In genomic region chr4:89949782-89950387, GRCh38 we compare ENCODE assay signal across 9 cellular contexts. TPM values are rescaled to one million over a fixed set of nuclear protein-coding genes. Genes with fewer than 3 reads are reported as not detected.
DNase-seq lines count a peak whose midpoint lies in the region; ATAC-seq and TF ChIP-seq lines count a peak whose summit lies in the region.
"Had no signal": no experiment of that assay in that cellular context is flagged by ENCODE, and none has a peak within 500 bp of the region (broad histone marks: within the 10 kb centered on the region; RNA-seq: fewer than 3 reads in every experiment).

No MANE protein-coding gene starts in this region.

- H3K27me3 Mint-ChIP-seq in GM23338 (ENCODE audit: insufficient read depth, low read depth, poor library complexity): peaks cover 2% of the 10 kb centered on the region

- POLR2A ChIA-PET in PC-3 (lab: Charles Lee; ENCODE audit: unreplicated experiment): no interaction called here

- peak; percentile 3 for DNase-seq in ELR (ENCODE audit: low read depth)
- DNase-seq in GM23338 (ENCODE audit: low spot score): peak; percentile 13
- DNase-seq in PC-3: peak; percentile 50
- no peak for DNase-seq in right lobe of liver
- no peak for DNase-seq in thyroid gland
- no peak for DNase-seq in NK-92 (lab: John Stamatoyannopoulos, UW; ENCODE audit: unreplicated experiment)
- DNase-seq: NCI-H1105 treated with DMSO at 0.1 percent for 48 hours had no signal

- H3K36me3 Mint-ChIP-seq in GM23338 (ENCODE audit: low read depth): no peaks in the 10 kb centered on the region; the same call in 2 of the 3 replicates

- H3K9me3 Mint-ChIP-seq in GM23338: no peaks in the 10 kb centered on the region
- H3K9me3 Mint-ChIP-seq: T-helper 2 cell treated with Interferon-gamma antibody and Interleukin-4, amounts not matched to agents 5 μg/mL and 100 μg/mL, for 36 hours had no signal

- H3K4me2 ChIP-seq in GM23338 (no peak overlapping the region), PC-3 (ENCODE audit: low read length) (no peak overlapping the region)

- TF ChIP-seq CTCF in GM23338 (conservative IDR thresholded peaks at IDR 0.05; ENCODE audit: low read depth in 2 of 2) (peak; percentile 59 to 67), PC-3 (conservative IDR thresholded peaks at IDR 0.05; ENCODE audit: low read depth, low read length) (peak; percentile 86), right lobe of liver (IDR thresholded peaks at IDR 0.05) (peak in 3 of 4 donors; percentile 20 to 59 (median 40)), thyroid gland (IDR thresholded peaks at IDR 0.05) (peak in 2 of 6 experiments; percentile 21 to 26)

- no peaks in the 10 kb centered on the region for H3K9me3 ChIP-seq in PC-3 (ENCODE audit: low read length)
- H3K9me3 ChIP-seq in right lobe of liver: no peaks in the 10 kb centered on the region
- no peaks in the 10 kb centered on the region for H3K9me3 ChIP-seq in thyroid gland

- H3K4me1 ChIP-seq in GM23338 (ENCODE audit: insufficient read depth): peaks cover 25% of the 10 kb centered on the region
- H3K4me1 ChIP-seq in PC-3 (ENCODE audit: insufficient read depth, low read length): no peaks in the 10 kb centered on the region
- no peaks in the 10 kb centered on the region for H3K4me1 ChIP-seq in right lobe of liver
- no peaks in the 10 kb centered on the region for H3K4me1 ChIP-seq in thyroid gland

- CTCF ChIA-PET in PC-3 (lab: Charles Lee): no interaction called here

- H3K9ac ChIP-seq in PC-3 (ENCODE audit: low read length): no peak overlapping the region

- H4K20me1 ChIP-seq in GM23338 (replicated peaks; ENCODE audit: insufficient read depth) (no peaks in the 10 kb centered on the region), PC-3 (ENCODE audit: low read length) (no peaks in the 10 kb centered on the region)

- H3K9me2 ChIP-seq in GM23338 (ENCODE audit: insufficient read depth) (no peaks in the 10 kb centered on the region), PC-3 (replicated peaks; ENCODE audit: low read length) (no peaks in the 10 kb centered on the region)

- H3K36me3 ChIP-seq in GM23338 (ENCODE audit: insufficient read depth) (no peaks in the 10 kb centered on the region), PC-3 (ENCODE audit: low read depth, low read length) (no peaks in the 10 kb centered on the region), right lobe of liver (no peaks in the 10 kb centered on the region), thyroid gland (no peaks in the 10 kb centered on the region)

- H2AFZ ChIP-seq in GM23338 (no peak overlapping the region), PC-3 (ENCODE audit: low read length) (no peak overlapping the region)

- 40% methylated on average over 2 of the region's 2 CpGs for WGBS in right lobe of liver (ENCODE audit: insufficient coverage, low coverage, low lambda C conversion rate, missing lambda C conversion rate)
- 92 to 94% methylated on average over 2 of the region's 2 CpGs for WGBS in thyroid gland, 2 donors

- peaks cover 26% of the 10 kb centered on the region for H3K4me1 Mint-ChIP-seq in GM23338

- no peak overlapping the region for H3K27ac ChIP-seq in GM23338 (ENCODE audit: low read depth)
- no peak overlapping the region for H3K27ac ChIP-seq in PC-3 (ENCODE audit: low read length)
- H3K27ac ChIP-seq in right lobe of liver: no peak overlapping the region
- H3K27ac ChIP-seq in thyroid gland: no peak overlapping the region

- no peak overlapping the region for H3K4me3 ChIP-seq in GM23338
- H3K4me3 ChIP-seq in PC-3 (ENCODE audit: low read length): no peak overlapping the region
- no peak overlapping the region for H3K4me3 ChIP-seq in right lobe of liver
- H3K4me3 ChIP-seq in thyroid gland (replicated peaks in 1 of 3): no peak overlapping the region

- TF ChIP-seq POLR2A in right lobe of liver (IDR thresholded peaks at IDR 0.05) (no peak), thyroid gland (IDR thresholded peaks at IDR 0.05) (no peak)

- H3K27ac Mint-ChIP-seq in GM23338: no peak overlapping the region
- H3K27ac Mint-ChIP-seq: T-helper 2 cell treated with Interferon-gamma antibody and Interleukin-4, amounts not matched to agents 5 μg/mL and 100 μg/mL, for 36 hours had no signal

- no peaks in the 10 kb centered on the region for H3K27me3 ChIP-seq in GM23338 (ENCODE audit: insufficient read depth)
- H3K27me3 ChIP-seq in PC-3 (ENCODE audit: low read length): peaks cover 59% of the 10 kb centered on the region
- no peaks in the 10 kb centered on the region for H3K27me3 ChIP-seq in right lobe of liver
- H3K27me3 ChIP-seq in thyroid gland: no peaks in the 10 kb centered on the region

- H3K79me2 ChIP-seq in GM23338 (replicated peaks; ENCODE audit: insufficient read depth) (no peaks in the 10 kb centered on the region), PC-3 (ENCODE audit: low read length) (no peaks in the 10 kb centered on the region)

- BruUV-seq in PC-3 (replicated peaks; lab: Mats Ljungman, UMichigan): no TSS peak

- no peaks in the 10 kb centered on the region for H3F3A ChIP-seq in GM23338 (replicated peaks; ENCODE audit: low read depth)
- H3F3A ChIP-seq in PC-3 (ENCODE audit: low read length, unreplicated experiment): no peaks in the 10 kb centered on the region

- ATAC-seq in GM23338 (no peak), PC-3 (0 out of 2 replicates have a peak, but pooled peaks have one; percentile 50), right lobe of liver (peak in 1 of 4 donors; percentile 43), GM18511 (IDR thresholded peaks at IDR 0.05; ENCODE audit: unreplicated experiment) (no peak)

- H3K4me3 Mint-ChIP-seq in GM23338: no peak overlapping the region
- H3K4me3 Mint-ChIP-seq: T-helper 2 cell treated with Interferon-gamma antibody and Interleukin-4, amounts not matched to agents 5 μg/mL and 100 μg/mL, for 36 hours had no signal

- intact Hi-C loops in PC-3 (cut with micrococcal nuclease): loop anchor here (1.0 kb wide), 1 partner anchor 343 kb away; no protein-coding TSS in a partner anchor
- intact Hi-C loops in right lobe of liver (cut with DNase I): no loop called here
- intact Hi-C loops in thyroid gland (cut with DNase I): no loop called here

TF ChIP-seq in GM23338, 12 proteins besides CTCF, POLR2A, EP300 and RAD21 (continues in another document):
- TF ChIP-seq, protein P1, sequence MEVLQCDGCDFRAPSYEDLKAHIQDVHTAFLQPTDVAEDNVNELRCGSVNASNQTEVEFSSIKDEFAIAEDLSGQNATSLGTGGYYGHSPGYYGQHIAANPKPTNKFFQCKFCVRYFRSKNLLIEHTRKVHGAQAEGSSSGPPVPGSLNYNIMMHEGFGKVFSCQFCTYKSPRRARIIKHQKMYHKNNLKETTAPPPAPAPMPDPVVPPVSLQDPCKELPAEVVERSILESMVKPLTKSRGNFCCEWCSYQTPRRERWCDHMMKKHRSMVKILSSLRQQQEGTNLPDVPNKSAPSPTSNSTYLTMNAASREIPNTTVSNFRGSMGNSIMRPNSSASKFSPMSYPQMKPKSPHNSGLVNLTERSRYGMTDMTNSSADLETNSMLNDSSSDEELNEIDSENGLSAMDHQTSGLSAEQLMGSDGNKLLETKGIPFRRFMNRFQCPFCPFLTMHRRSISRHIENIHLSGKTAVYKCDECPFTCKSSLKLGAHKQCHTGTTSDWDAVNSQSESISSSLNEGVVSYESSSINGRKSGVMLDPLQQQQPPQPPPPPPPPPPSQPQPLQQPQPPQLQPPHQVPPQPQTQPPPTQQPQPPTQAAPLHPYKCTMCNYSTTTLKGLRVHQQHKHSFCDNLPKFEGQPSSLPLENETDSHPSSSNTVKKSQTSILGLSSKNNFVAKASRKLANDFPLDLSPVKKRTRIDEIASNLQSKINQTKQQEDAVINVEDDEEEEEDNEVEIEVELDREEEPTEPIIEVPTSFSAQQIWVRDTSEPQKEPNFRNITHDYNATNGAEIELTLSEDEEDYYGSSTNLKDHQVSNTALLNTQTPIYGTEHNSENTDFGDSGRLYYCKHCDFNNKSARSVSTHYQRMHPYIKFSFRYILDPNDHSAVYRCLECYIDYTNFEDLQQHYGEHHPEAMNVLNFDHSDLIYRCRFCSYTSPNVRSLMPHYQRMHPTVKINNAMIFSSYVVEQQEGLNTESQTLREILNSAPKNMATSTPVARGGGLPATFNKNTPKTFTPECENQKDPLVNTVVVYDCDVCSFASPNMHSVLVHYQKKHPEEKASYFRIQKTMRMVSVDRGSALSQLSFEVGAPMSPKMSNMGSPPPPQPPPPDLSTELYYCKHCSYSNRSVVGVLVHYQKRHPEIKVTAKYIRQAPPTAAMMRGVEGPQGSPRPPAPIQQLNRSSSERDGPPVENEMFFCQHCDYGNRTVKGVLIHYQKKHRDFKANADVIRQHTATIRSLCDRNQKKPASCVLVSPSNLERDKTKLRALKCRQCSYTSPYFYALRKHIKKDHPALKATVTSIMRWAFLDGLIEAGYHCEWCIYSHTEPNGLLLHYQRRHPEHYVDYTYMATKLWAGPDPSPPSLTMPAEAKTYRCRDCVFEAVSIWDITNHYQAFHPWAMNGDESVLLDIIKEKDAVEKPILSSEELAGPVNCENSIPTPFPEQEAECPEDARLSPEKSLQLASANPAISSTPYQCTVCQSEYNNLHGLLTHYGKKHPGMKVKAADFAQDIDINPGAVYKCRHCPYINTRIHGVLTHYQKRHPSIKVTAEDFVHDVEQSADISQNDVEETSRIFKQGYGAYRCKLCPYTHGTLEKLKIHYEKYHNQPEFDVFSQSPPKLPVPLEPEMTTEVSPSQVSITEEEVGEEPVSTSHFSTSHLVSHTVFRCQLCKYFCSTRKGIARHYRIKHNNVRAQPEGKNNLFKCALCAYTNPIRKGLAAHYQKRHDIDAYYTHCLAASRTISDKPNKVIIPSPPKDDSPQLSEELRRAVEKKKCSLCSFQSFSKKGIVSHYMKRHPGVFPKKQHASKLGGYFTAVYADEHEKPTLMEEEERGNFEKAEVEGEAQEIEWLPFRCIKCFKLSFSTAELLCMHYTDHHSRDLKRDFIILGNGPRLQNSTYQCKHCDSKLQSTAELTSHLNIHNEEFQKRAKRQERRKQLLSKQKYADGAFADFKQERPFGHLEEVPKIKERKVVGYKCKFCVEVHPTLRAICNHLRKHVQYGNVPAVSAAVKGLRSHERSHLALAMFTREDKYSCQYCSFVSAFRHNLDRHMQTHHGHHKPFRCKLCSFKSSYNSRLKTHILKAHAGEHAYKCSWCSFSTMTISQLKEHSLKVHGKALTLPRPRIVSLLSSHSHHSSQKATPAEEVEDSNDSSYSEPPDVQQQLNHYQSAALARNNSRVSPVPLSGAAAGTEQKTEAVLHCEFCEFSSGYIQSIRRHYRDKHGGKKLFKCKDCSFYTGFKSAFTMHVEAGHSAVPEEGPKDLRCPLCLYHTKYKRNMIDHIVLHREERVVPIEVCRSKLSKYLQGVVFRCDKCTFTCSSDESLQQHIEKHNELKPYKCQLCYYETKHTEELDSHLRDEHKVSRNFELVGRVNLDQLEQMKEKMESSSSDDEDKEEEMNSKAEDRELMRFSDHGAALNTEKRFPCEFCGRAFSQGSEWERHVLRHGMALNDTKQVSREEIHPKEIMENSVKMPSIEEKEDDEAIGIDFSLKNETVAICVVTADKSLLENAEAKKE (CRISPR knock-in tag; IDR thresholded peaks at IDR 0.05): no peak
- TF ChIP-seq STAT1 (IDR thresholded peaks at IDR 0.05; ENCODE audit: unreplicated experiment) (no peak), ZNF331 (CRISPR knock-in tag; IDR thresholded peaks at IDR 0.05; ENCODE audit: low read depth) (no peak)

RNA-seq across cellular contexts. Expression of gene MMRN1, which starts 55.2 kb away (rescaled TPM):
- not detected in 2 replicates for total RNA-seq in GM23338 (2014; rRNA removed; shearing (Covaris generic))
- not detected in 2 replicates for polyA plus RNA-seq in GM23338 (2016; fragmentation: Nextera tagmentation; extraction: Ambion mirVana)
- total RNA-seq in PC-3 (2014; rRNA removed) (0.69 and 0.73 TPM in 2 replicates), right lobe of liver (10 to 100 TPM in 3 of 6 experiments, 1 to 10 TPM in 3; 5.4 to 19.0 (median 11.0) TPM), thyroid gland (100 to 1,000 TPM; 111 to 689 (median 241) TPM)

Comparison
In these comparisons a context has a peak if more than half of its experiments do, and no peak if none do; other contexts are left out.
1. DNase-seq: peak in ELR (single experiment), GM23338 (single experiment) and PC-3 (single experiment); none in right lobe of liver (0 of 3), thyroid gland (0 of 2) and NK-92 (single experiment).
2. RNA of gene MMRN1, which starts 55.2 kb away (total RNA-seq): 111 to 689 TPM in thyroid gland; 5.4 to 19.0 TPM in right lobe of liver, 0.69 to 0.73 TPM in PC-3 and not detected in GM23338; every median in the first group is over 4 times any median in the second.